ENCODE assay signal across 18 cellular contexts in genomic region chr5:2186472-2187015, GRCh38.
"Had no signal": no experiment of that assay in that cellular context is flagged by ENCODE, and none has a peak within 500 bp of the region (broad histone marks: within the 10 kb centered on the region; RNA-seq: fewer than 3 reads in every experiment).

No MANE protein-coding gene starts in this region.

- DNase-seq: activated CD4-positive, alpha-beta T cell treated with anti-CD3 and anti-CD28 coated beads, Interleukin-2, amount 10 ng/mL, durations not matched to agents 24 days and 14 days; activated gamma-delta T cell treated with Interleukin-2 at 50 U/mL for 16 hours; activated T-cell treated with anti-CD3 and anti-CD28 coated beads for 4 hours; endodermal cell; foreskin melanocyte; hypothalamus; left ventricle myocardium inferior; mesendoderm; naive thymus-derived CD8-positive, alpha-beta T cell; stimulated activated CD4-positive, alpha-beta T cell treated with anti-CD3 and anti-CD28 coated beads, Interleukin-2, amount 100 ng/mL, for 24 hours; stimulated activated naive CD8-positive, alpha-beta T cell treated with anti-CD3 and anti-CD28 coated beads, Interleukin-15, Interleukin-2, amounts not matched to agents 100 U/mL and 50 U/mL, for 24 hours; substantia nigra had no signal

- H3K9me3 Mint-ChIP-seq: activated CD4-positive, alpha-beta T cell treated with anti-CD3 and anti-CD28 coated beads, Interleukin-2, amount 10 ng/mL, durations not matched to agents 24 days and 14 days; activated naive CD4-positive, alpha-beta T cell treated with anti-CD3 and anti-CD28 coated beads, Interleukin-2, amount 50 U/mL, for 72 hours; activated T-helper 1 cell treated with anti-CD3 and anti-CD28 coated beads, Interleukin-12 subunit alpha, Interleukin-12 subunit beta, Interleukin-2, Interleukin-4 antibody, amounts not matched to agents 30 ng/mL and 10 ng/mL and 1 ng/mL, durations not matched to agents 14 hours and 24 hours and 36 hours; endodermal cell; naive thymus-derived CD8-positive, alpha-beta T cell; T-helper 1 cell treated with Interleukin-12 subunit alpha and Interleukin-12 subunit beta and Interleukin-4 antibody, amounts not matched to agents 30 μg/mL and 1 μg/mL, for 36 hours had no signal

- H3K27me3 Mint-ChIP-seq: activated CD4-positive, alpha-beta T cell treated with anti-CD3 and anti-CD28 coated beads, Interleukin-2, amount 10 ng/mL, durations not matched to agents 24 days and 14 days had no signal

- H3K27ac Mint-ChIP-seq: activated CD4-positive, alpha-beta T cell treated with anti-CD3 and anti-CD28 coated beads, Interleukin-2, amount 10 ng/mL, durations not matched to agents 24 days and 14 days; activated naive CD4-positive, alpha-beta T cell treated with anti-CD3 and anti-CD28 coated beads, Interleukin-2, amount 50 U/mL, for 72 hours; activated T-helper 1 cell treated with anti-CD3 and anti-CD28 coated beads, Interleukin-12 subunit alpha, Interleukin-12 subunit beta, Interleukin-2, Interleukin-4 antibody, amounts not matched to agents 30 ng/mL and 10 ng/mL and 1 ng/mL, durations not matched to agents 14 hours and 24 hours and 36 hours; endodermal cell; naive thymus-derived CD8-positive, alpha-beta T cell; T-helper 1 cell treated with Interleukin-12 subunit alpha and Interleukin-12 subunit beta and Interleukin-4 antibody, amounts not matched to agents 30 μg/mL and 1 μg/mL, for 36 hours had no signal

- ATAC-seq: activated naive CD4-positive, alpha-beta T cell treated with anti-CD3 and anti-CD28 coated beads, Interleukin-2, amount 50 U/mL, for 72 hours; naive thymus-derived CD8-positive, alpha-beta T cell; stimulated activated naive CD8-positive, alpha-beta T cell treated with anti-CD3 and anti-CD28 coated beads, Interleukin-15, Interleukin-2, amounts not matched to agents 100 U/mL and 50 U/mL, for 24 hours had no signal

- H3K4me3 ChIP-seq: adrenal gland, left ventricle myocardium inferior, SJSA1, tibial artery had no signal

- H3K36me3 Mint-ChIP-seq: activated naive CD4-positive, alpha-beta T cell treated with anti-CD3 and anti-CD28 coated beads, Interleukin-2, amount 50 U/mL, for 72 hours; naive thymus-derived CD8-positive, alpha-beta T cell had no signal

- H3K4me3 Mint-ChIP-seq: activated CD4-positive, alpha-beta T cell treated with anti-CD3 and anti-CD28 coated beads, Interleukin-2, amount 10 ng/mL, durations not matched to agents 24 days and 14 days; activated T-helper 1 cell treated with anti-CD3 and anti-CD28 coated beads, Interleukin-12 subunit alpha, Interleukin-12 subunit beta, Interleukin-2, Interleukin-4 antibody, amounts not matched to agents 30 ng/mL and 10 ng/mL and 1 ng/mL, durations not matched to agents 14 hours and 24 hours and 36 hours; endodermal cell; naive thymus-derived CD8-positive, alpha-beta T cell; T-helper 1 cell treated with Interleukin-12 subunit alpha and Interleukin-12 subunit beta and Interleukin-4 antibody, amounts not matched to agents 30 μg/mL and 1 μg/mL, for 36 hours had no signal

- H3K27ac ChIP-seq: adrenal gland, left ventricle myocardium inferior, SJSA1, tibial artery had no signal
